ENCODE assay signal across 18 cellular contexts in genomic region chr2:196712867-196713266, GRCh38.
DNase-seq lines count a peak whose midpoint lies in the region; ATAC-seq and TF ChIP-seq lines count a peak whose summit lies in the region.
"Had no signal": no experiment of that assay in that cellular context is flagged by ENCODE, and none has a peak within 500 bp of the region (broad histone marks: within the 10 kb centered on the region; RNA-seq: fewer than 3 reads in every experiment).

No MANE protein-coding gene starts in this region.

- H3K27ac ChIP-seq in foreskin keratinocyte: no peak overlapping the region
- H3K27ac ChIP-seq: HL-60 had no signal

- H3K27me3 ChIP-seq in foreskin keratinocyte: no peaks in the 10 kb centered on the region
- H3K27me3 ChIP-seq: BE2C had no signal

- peak; percentile 5 for DNase-seq in NCI-H510A treated with DMSO at 0.1 percent for 48 hours (lab: John Stamatoyannopoulos, UW)
- no peak for DNase-seq in NCI-H510A (lab: John Stamatoyannopoulos, UW)
- no peak for DNase-seq in foreskin keratinocyte
- DNase-seq in GF-D8 (lab: John Stamatoyannopoulos, UW): no peak
- DNase-seq in HUDEP-2 (lab: John Stamatoyannopoulos, UW; ENCODE audit: unreplicated experiment in 76 of 76): no peak
- DNase-seq: BE2C; C1 segment of cervical spinal cord; CD4-positive, CD25-positive, alpha-beta regulatory T cell; CD8-positive, alpha-beta memory T cell; COR-L47; DMS79 treated with DMSO at 0.1 percent for 48 hours; H9; IMR-90 had no signal

- no peak for TF ChIP-seq CTCF in foreskin keratinocyte (conservative IDR thresholded peaks at IDR 0.05)

- ATAC-seq in HG03175 (IDR thresholded peaks at IDR 0.05; ENCODE audit: unreplicated experiment) (peak; percentile 57), foreskin keratinocyte (peak; percentile 24)
- no peak for ATAC-seq in activated CD4-positive, CD25-positive, alpha-beta regulatory T cell treated with anti-CD3 and anti-CD28 coated beads, Interleukin-2, amount 50 U/mL, for 24 hours
- ATAC-seq: GM12878, K562 had no signal

- H3K4me1 ChIP-seq in foreskin keratinocyte: no peaks in the 10 kb centered on the region
- H3K4me1 ChIP-seq: BE2C had no signal

Comparison
In these comparisons a context has a peak if more than half of its experiments do, and no peak if none do; other contexts are left out.
1. ATAC-seq: peak in HG03175 (single experiment) and foreskin keratinocyte (single experiment); none in activated CD4-positive, CD25-positive, alpha-beta regulatory T cell treated with anti-CD3 and anti-CD28 coated beads, Interleukin-2, amount 50 U/mL, for 24 hours (0 of 2).